In genomic region chr14:68822964-68823363, GRCh38 we compare ENCODE assay signal across 19 cellular contexts. TPM values are rescaled to one million over a fixed set of nuclear protein-coding genes. Genes with fewer than 3 reads are reported as not detected.
DNase-seq lines count a peak whose midpoint lies in the region; ATAC-seq and TF ChIP-seq lines count a peak whose summit lies in the region.
"Had no signal": no experiment of that assay in that cellular context is flagged by ENCODE, and none has a peak within 500 bp of the region (broad histone marks: within the 10 kb centered on the region; RNA-seq: fewer than 3 reads in every experiment).

No MANE protein-coding gene starts in this region.

- H3K27me3 ChIP-seq in RWPE2 (ENCODE audit: insufficient read depth, poor library complexity, severe bottlenecking) = no peaks in the 10 kb centered on the region
- H3K27me3 ChIP-seq in liver (ENCODE audit: control insufficient read depth in 4 of 4, insufficient read depth in 4 of 4, low read length in 3 of 4) = no peaks in the 10 kb centered on the region
- H3K27me3 ChIP-seq: BLaER1 treated with 17β-estradiol and CSF1 and Interleukin-3, amounts not matched to agents 10 nM and 100 nM; SJSA1 had no signal

- H3K36me3 ChIP-seq in RWPE2 (ENCODE audit: low read depth) = no peaks in the 10 kb centered on the region
- no peaks in the 10 kb centered on the region for H3K36me3 ChIP-seq in liver (ENCODE audit: control insufficient read depth in 4 of 4, insufficient read depth in 3 of 4, low read depth in 1 of 4, low read length in 3 of 4)
- H3K36me3 ChIP-seq: BLaER1 treated with 17β-estradiol and CSF1 and Interleukin-3, amounts not matched to agents 10 nM and 100 nM; SJSA1 had no signal

- ATAC-seq in activated CD8-positive, alpha-beta T cell treated with anti-CD3 and anti-CD28 coated beads, Interleukin-2, amount 10 ng/mL, durations not matched to agents 7 days and 5 days = no peak
- ATAC-seq in activated CD8-positive, alpha-beta T cell treated with anti-CD3 and anti-CD28 coated beads for 36 hours = no peak
- ATAC-seq in RWPE2 (ENCODE audit: low read depth) (no peak), GM19324 (IDR thresholded peaks at IDR 0.05; ENCODE audit: low FRiP score, unreplicated experiment) (no peak), HG03139 (IDR thresholded peaks at IDR 0.05; ENCODE audit: unreplicated experiment) (no peak)

- TF ChIP-seq RAD21 in liver (IDR thresholded peaks at IDR 0.05) = no peak

- peak overlapping the region; percentile 55 for H3K27ac Mint-ChIP-seq in activated CD8-positive, alpha-beta T cell treated with anti-CD3 and anti-CD28 coated beads, Interleukin-2, amount 10 ng/mL, durations not matched to agents 7 days and 5 days
- no peak overlapping the region for H3K27ac Mint-ChIP-seq in activated CD8-positive, alpha-beta T cell treated with anti-CD3 and anti-CD28 coated beads for 36 hours
- H3K27ac Mint-ChIP-seq: HFFc6 had no signal

- intact Hi-C loops in activated CD8-positive, alpha-beta T cell treated with anti-CD3 and anti-CD28 coated beads for 36 hours (cut with micrococcal nuclease) = no loop called here

- POLR2A ChIA-PET in activated CD8-positive, alpha-beta T cell treated with anti-CD3 and anti-CD28 coated beads, Interleukin-2, amount 10 ng/mL, durations not matched to agents 7 days and 5 days (lab: Charles Lee) = interaction anchor here (1.3 to 12.5 kb wide), 3 partner anchors 9 to 42 kb away, joined by 5 to 314 read pairs (median 10); partner anchors contain the start of gene ZFP36L1
- POLR2A ChIA-PET in activated CD8-positive, alpha-beta T cell treated with anti-CD3 and anti-CD28 coated beads for 36 hours (lab: Charles Lee) = no interaction called here

- peak overlapping the region; percentile 5 to 29 for H3K9ac ChIP-seq in liver (ENCODE audit: low read depth in 1 of 2, low read length in 2 of 2)
- H3K9ac ChIP-seq: BLaER1 treated with 17β-estradiol and CSF1 and Interleukin-3, amounts not matched to agents 10 nM and 100 nM had no signal

- peaks cover 43% of the 10 kb centered on the region for H3K4me1 Mint-ChIP-seq in activated CD8-positive, alpha-beta T cell treated with anti-CD3 and anti-CD28 coated beads, Interleukin-2, amount 10 ng/mL, durations not matched to agents 7 days and 5 days (ENCODE audit: low read depth)
- H3K4me1 Mint-ChIP-seq in activated CD8-positive, alpha-beta T cell treated with anti-CD3 and anti-CD28 coated beads for 36 hours (ENCODE audit: low read depth) = peaks cover 44% of the 10 kb centered on the region

- H3K4me3 ChIP-seq in RWPE2 (ENCODE audit: severe bottlenecking) (no peak overlapping the region), liver (ENCODE audit: low read depth in 1 of 3, low read length in 3 of 3) (no peak overlapping the region)
- H3K4me3 ChIP-seq: BLaER1 treated with 17β-estradiol and CSF1 and Interleukin-3, amounts not matched to agents 10 nM and 100 nM; SJSA1 had no signal

- H3K36me3 Mint-ChIP-seq in activated CD8-positive, alpha-beta T cell treated with anti-CD3 and anti-CD28 coated beads, Interleukin-2, amount 10 ng/mL, durations not matched to agents 7 days and 5 days (ENCODE audit: low read depth) = no peaks in the 10 kb centered on the region
- no peaks in the 10 kb centered on the region for H3K36me3 Mint-ChIP-seq in activated CD8-positive, alpha-beta T cell treated with anti-CD3 and anti-CD28 coated beads for 36 hours (ENCODE audit: low read depth)

- no peaks in the 10 kb centered on the region for H3K9me3 Mint-ChIP-seq in activated CD8-positive, alpha-beta T cell treated with anti-CD3 and anti-CD28 coated beads, Interleukin-2, amount 10 ng/mL, durations not matched to agents 7 days and 5 days (ENCODE audit: insufficient read depth)
- no peaks in the 10 kb centered on the region for H3K9me3 Mint-ChIP-seq in activated CD8-positive, alpha-beta T cell treated with anti-CD3 and anti-CD28 coated beads for 36 hours
- H3K9me3 Mint-ChIP-seq: HFFc6 had no signal

- H3K4me1 ChIP-seq in RWPE2 (ENCODE audit: insufficient read depth, poor library complexity, severe bottlenecking) (no peaks in the 10 kb centered on the region), liver (ENCODE audit: control insufficient read depth in 4 of 4, insufficient read depth in 4 of 4, low read length in 3 of 4) (peaks cover 20 to 79% (median 55%) of the 10 kb centered on the region in 4 donors)
- H3K4me1 ChIP-seq: SJSA1 had no signal

- DNase-seq in activated CD8-positive, alpha-beta T cell treated with anti-CD3 and anti-CD28 coated beads, Interleukin-2, amount 10 ng/mL, durations not matched to agents 7 days and 5 days = no peak
- DNase-seq in activated CD8-positive, alpha-beta T cell treated with anti-CD3 and anti-CD28 coated beads for 36 hours = no peak
- DNase-seq in RWPE2 (ENCODE audit: low spot score) = peak; percentile 62
- DNase-seq in NCI-H1930 (lab: John Stamatoyannopoulos, UW) = no peak
- no peak for DNase-seq in stimulated activated CD4-positive, alpha-beta T cell treated with anti-CD3 and anti-CD28 coated beads, Interleukin-2, amount 100 ng/mL, for 48 hours
- DNase-seq: 8988T, Caco-2, GOT3, HFFc6, NCI-H1417, NCI-H2029 treated with DMSO at 0.1 percent for 48 hours, NCI-H510A, OCI-M1, RPMI8226 had no signal

- no peaks in the 10 kb centered on the region for H3K27me3 Mint-ChIP-seq in activated CD8-positive, alpha-beta T cell treated with anti-CD3 and anti-CD28 coated beads, Interleukin-2, amount 10 ng/mL, durations not matched to agents 7 days and 5 days (ENCODE audit: low read depth)
- H3K27me3 Mint-ChIP-seq in activated CD8-positive, alpha-beta T cell treated with anti-CD3 and anti-CD28 coated beads for 36 hours = no peaks in the 10 kb centered on the region

- no peak overlapping the region for H3K4me3 Mint-ChIP-seq in activated CD8-positive, alpha-beta T cell treated with anti-CD3 and anti-CD28 coated beads, Interleukin-2, amount 10 ng/mL, durations not matched to agents 7 days and 5 days
- no peak overlapping the region for H3K4me3 Mint-ChIP-seq in activated CD8-positive, alpha-beta T cell treated with anti-CD3 and anti-CD28 coated beads for 36 hours
- H3K4me3 Mint-ChIP-seq: HFFc6 had no signal

- H3K9me3 ChIP-seq in RWPE2 (ENCODE audit: severe bottlenecking) (no peaks in the 10 kb centered on the region), liver (ENCODE audit: control insufficient read depth in 4 of 4, low read length in 3 of 4) (no peaks in the 10 kb centered on the region)
- H3K9me3 ChIP-seq: BLaER1 treated with 17β-estradiol and CSF1 and Interleukin-3, amounts not matched to agents 10 nM and 100 nM; Caco-2; SJSA1 had no signal

- CTCF ChIA-PET in activated CD8-positive, alpha-beta T cell treated with anti-CD3 and anti-CD28 coated beads, Interleukin-2, amount 10 ng/mL, durations not matched to agents 7 days and 5 days (lab: Charles Lee) = interaction anchor here (12.4 kb wide), 1 partner anchor 21 kb away, joined by 107 read pairs; no protein-coding TSS in a partner anchor
- CTCF ChIA-PET in activated CD8-positive, alpha-beta T cell treated with anti-CD3 and anti-CD28 coated beads for 36 hours (lab: Charles Lee) = interaction anchor here (0.8 to 6.4 kb wide), 5 partner anchors 19 to 734 kb away, joined by 3 to 65 read pairs (median 3); no protein-coding TSS in a partner anchor

- WGBS in liver = 80% methylated on average over 4 of the region's 4 CpGs

- H3K27ac ChIP-seq in RWPE2 (ENCODE audit: poor library complexity, severe bottlenecking) (no peak overlapping the region), liver (ENCODE audit: low read depth in 1 of 2, low read length in 2 of 2) (peak overlapping the region; percentile 86 to 90)
- H3K27ac ChIP-seq: BLaER1 treated with 17β-estradiol and CSF1 and Interleukin-3, amounts not matched to agents 10 nM and 100 nM; SJSA1 had no signal

- TF ChIP-seq CTCF in activated CD8-positive, alpha-beta T cell treated with anti-CD3 and anti-CD28 coated beads for 36 hours (IDR thresholded peaks at IDR 0.05) = no peak
- no peak for TF ChIP-seq CTCF in RWPE2 (IDR thresholded peaks at IDR 0.05; ENCODE audit: poor library complexity, severe bottlenecking)
- TF ChIP-seq CTCF in liver (IDR thresholded peaks at IDR 0.05; ENCODE audit: low read depth, low read length, missing input control) = no peak

TF ChIP-seq in liver, 16 proteins besides CTCF, POLR2A, EP300 and RAD21:
- no peak for TF ChIP-seq HNF4G (IDR thresholded peaks at IDR 0.05)
- no peak for TF ChIP-seq RXRA (IDR thresholded peaks at IDR 0.05)
- TF ChIP-seq NR2F2 (IDR thresholded peaks at IDR 0.05) = no peak
- TF ChIP-seq MAX (IDR thresholded peaks at IDR 0.05) = no peak
- no peak for TF ChIP-seq FOXA1 (IDR thresholded peaks at IDR 0.05)
- TF ChIP-seq FOXA2 (IDR thresholded peaks at IDR 0.05) = no peak
- TF ChIP-seq SP1 (IDR thresholded peaks at IDR 0.05) = no peak

RNA-seq across cellular contexts. Expression of gene ZFP36L1, which starts 30.1 kb away (rescaled TPM):
- total RNA-seq in activated CD8-positive, alpha-beta T cell treated with anti-CD3 and anti-CD28 coated beads, Interleukin-2, amount 10 ng/mL, durations not matched to agents 7 days and 5 days = 10 to 100 TPM; 63.3 to 73.2 TPM
- total RNA-seq in activated CD8-positive, alpha-beta T cell treated with anti-CD3 and anti-CD28 coated beads for 36 hours = 10 to 100 TPM; 57.4 to 60.6 TPM
- total RNA-seq in liver = 10 to 100 TPM; 25.0 to 58.2 TPM
- 100 to 1,000 TPM in 1 of 2 donors, 10 to 100 TPM in 1; 80.8 to 170 TPM for polyA plus RNA-seq in liver
